ENCODE assay signal across 12 cellular contexts in the genomic region with DNA sequence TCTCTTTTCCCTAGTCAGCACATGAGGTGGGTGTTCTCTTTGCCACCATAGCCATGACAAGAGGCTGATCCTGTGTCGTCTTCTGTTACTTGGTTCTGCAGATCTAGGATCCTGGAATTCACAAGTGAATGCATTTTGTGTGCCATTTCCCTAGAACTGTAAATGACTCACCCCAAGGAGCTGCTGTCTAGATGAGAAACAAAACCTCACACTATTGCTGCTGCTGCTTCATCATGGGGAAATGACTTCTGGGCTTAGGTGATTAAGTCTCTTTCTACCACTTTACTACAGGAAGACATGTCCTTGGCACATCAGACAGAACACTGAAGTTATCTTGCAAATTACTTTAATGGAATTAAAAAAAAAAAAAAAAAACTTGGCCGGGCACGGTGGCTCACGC. TPM values are rescaled to one million over a fixed set of nuclear protein-coding genes. Genes with fewer than 3 reads are reported as not detected.
A peak's percentile ranks its signal among the peaks of the same experiment; 100 is the strongest.
DNase-seq lines count a peak whose midpoint lies in the region; ATAC-seq, FAIRE-seq and TF ChIP-seq lines count a peak whose summit lies in the region.
"Had no signal": no experiment of that assay in that cellular context is flagged by ENCODE, and none has a peak within 500 bp of the region (broad histone marks: within the 10 kb centered on the region; RNA-seq: fewer than 3 reads in every experiment).

No MANE protein-coding gene starts in this region.

- DNase-seq in Caki2 (ENCODE audit: low read depth): peak; percentile 61
- DNase-seq in M059J (ENCODE audit: low read depth): peak; percentile 80
- DNase-seq in bronchial epithelial cell (ENCODE audit: low read depth): peak; percentile 56
- no peak for DNase-seq in left lung
- no peak for DNase-seq in suprapubic skin (ENCODE audit: low spot score in 2 of 2)
- no peak for DNase-seq in ecto neural progenitor cell (ENCODE audit: low spot score)
- no peak for DNase-seq in GM20000 (ENCODE audit: low spot score)
- DNase-seq: effector memory CD4-positive, alpha-beta T cell; right cardiac atrium had no signal

- ATAC-seq in left lung: peak; percentile 31
- ATAC-seq: right cardiac atrium had no signal

- intact Hi-C loops in left lung (cut with DNase I): no loop called here

- TF ChIP-seq EP300 in suprapubic skin (IDR thresholded peaks at IDR 0.05): no peak

- H3K4me1 ChIP-seq in left lung (peaks cover 0 to 23% of the 10 kb centered on the region in 2 donors), suprapubic skin (peaks cover 14% of the 10 kb centered on the region)

- H3K9me3 ChIP-seq in left lung (no peaks in the 10 kb centered on the region), suprapubic skin (no peaks in the 10 kb centered on the region)
- H3K9me3 ChIP-seq: thoracic aorta had no signal

- FAIRE-seq in bronchial epithelial cell (lab: Jason Lieb, UNC): peak; percentile 87
- FAIRE-seq: GM12891, GM19239 had no signal

- 66% methylated on average over 4 of the region's 4 CpGs for WGBS in suprapubic skin

- H3K27me3 ChIP-seq in bronchial epithelial cell (ENCODE audit: control insufficient read depth, insufficient read depth, low read length) (no peaks in the 10 kb centered on the region), left lung (no peaks in the 10 kb centered on the region), suprapubic skin (no peaks in the 10 kb centered on the region)

- H3K4me3 ChIP-seq in bronchial epithelial cell (ENCODE audit: low read depth, low read length) (no peak overlapping the region), left lung (no peak overlapping the region), suprapubic skin (no peak overlapping the region)
- H3K4me3 ChIP-seq: thoracic aorta had no signal

- H3K36me3 ChIP-seq in bronchial epithelial cell (ENCODE audit: control insufficient read depth, insufficient read depth, low read length) (no peaks in the 10 kb centered on the region), left lung (peaks cover 0 to 3% of the 10 kb centered on the region in 2 donors), suprapubic skin (no peaks in the 10 kb centered on the region)
- H3K36me3 ChIP-seq: thoracic aorta had no signal

- TF ChIP-seq CTCF in bronchial epithelial cell (IDR thresholded peaks at IDR 0.05; ENCODE audit: insufficient read depth, low read length, severe bottlenecking): no peak
- no peak for TF ChIP-seq CTCF in left lung (IDR thresholded peaks at IDR 0.05)
- no peak for TF ChIP-seq CTCF in suprapubic skin (IDR thresholded peaks at IDR 0.05)
- no peak for TF ChIP-seq CTCF in GM20000 (IDR thresholded peaks at IDR 0.05; ENCODE audit: extremely low read depth, missing control alignments)

- in situ Hi-C loops in Caki2 (cut with HindIII; ENCODE audit: low pct_unique_long_range_greater_than_20kb, low sequenced_read_pairs): no loop called here

- no peak for TF ChIP-seq POLR2A in suprapubic skin (IDR thresholded peaks at IDR 0.05)

- H3K27ac ChIP-seq in left lung (no peak overlapping the region), suprapubic skin (no peak overlapping the region)
- H3K27ac ChIP-seq: thoracic aorta had no signal

RNA-seq across cellular contexts. Expression of gene SLCO3A1, which starts 54.9 kb away (rescaled TPM):
- total RNA-seq in Caki2 (2014; rRNA removed; shearing (Covaris generic); ENCODE audit: low replicate concordance): 12.8 and 23.4 TPM in 2 replicates
- total RNA-seq in M059J (2014; rRNA removed; shearing (Covaris generic)): 1.8 and 5.9 TPM in 2 replicates
- total RNA-seq in bronchial epithelial cell (3.8 and 4.5 TPM in 2 replicates), left lung (10 to 100 TPM; 48.4 to 49.0 TPM), suprapubic skin (100 to 1,000 TPM in 1 of 4 donors, 10 to 100 TPM in 3; 29.0 to 131 (median 44.6) TPM)

Comparison
In these comparisons a context has a peak if more than half of its experiments do, and no peak if none do; other contexts are left out.
1. DNase-seq: peak in Caki2 (single experiment), M059J (single experiment) and bronchial epithelial cell (single experiment); none in left lung (0 of 2), suprapubic skin (0 of 2), ecto neural progenitor cell (single experiment) and GM20000 (single experiment).